In the genomic region with DNA sequence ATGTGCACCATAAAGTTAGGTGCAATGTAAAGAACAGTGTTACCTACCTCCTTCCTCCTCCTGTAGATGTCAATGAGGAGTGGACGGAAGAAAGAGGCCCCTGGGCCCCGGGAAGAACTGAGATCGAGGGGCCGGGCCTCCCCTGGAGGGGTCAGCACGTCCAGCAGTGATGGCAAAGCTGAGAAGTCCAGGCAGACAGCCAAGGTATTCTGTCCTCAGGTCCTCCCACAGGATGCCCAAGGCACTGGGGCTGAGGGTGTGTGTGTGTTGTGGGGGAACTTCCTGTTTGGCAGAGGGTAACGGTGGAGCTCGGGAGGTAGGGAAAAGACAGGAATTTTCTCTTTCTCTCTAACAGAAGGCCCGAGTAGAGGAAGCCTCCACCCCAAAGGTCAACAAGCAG, we compare ENCODE assay signal across 10 cellular contexts. TPM values are rescaled to one million over a fixed set of nuclear protein-coding genes. Genes with fewer than 3 reads are reported as not detected.
DNase-seq lines count a peak whose midpoint lies in the region; ATAC-seq and TF ChIP-seq lines count a peak whose summit lies in the region.
"Had no signal": no experiment of that assay in that cellular context is flagged by ENCODE, and none has a peak within 500 bp of the region (broad histone marks: within the 10 kb centered on the region; RNA-seq: fewer than 3 reads in every experiment).

No MANE protein-coding gene starts in this region.

- H3K9me3 Mint-ChIP-seq in MCF 10A (ENCODE audit: unreplicated experiment) = no peaks in the 10 kb centered on the region
- H3K9me3 Mint-ChIP-seq in central memory CD8-positive, alpha-beta T cell = no peaks in the 10 kb centered on the region
- H3K9me3 Mint-ChIP-seq in mesothelial cell of epicardium = no peaks in the 10 kb centered on the region
- H3K9me3 Mint-ChIP-seq in type B pancreatic cell = no peaks in the 10 kb centered on the region

- H3K27ac Mint-ChIP-seq in MCF 10A (ENCODE audit: low read depth, unreplicated experiment) (peak overlapping the region; percentile 51), mesothelial cell of epicardium (peak overlapping the region; percentile 82), type B pancreatic cell (peak overlapping the region; percentile 80)
- peak overlapping the region; percentile 26 for H3K27ac Mint-ChIP-seq in central memory CD8-positive, alpha-beta T cell (ENCODE audit: low read depth)

- DNase-seq in MCF 10A (ENCODE audit: unreplicated experiment) (no peak), mammary epithelial cell (no peak), mesothelial cell of epicardium (ENCODE audit: low spot score in 2 of 2, unreplicated experiment in 2 of 2) (no peak), type B pancreatic cell (ENCODE audit: extremely low spot score, unreplicated experiment) (no peak), NCI-H2227 treated with DMSO at 0.1 percent for 48 hours (lab: John Stamatoyannopoulos, UW) (no peak), UCSD-AML1 (lab: John Stamatoyannopoulos, UW; ENCODE audit: unreplicated experiment) (no peak), NCI-H1048 (lab: John Stamatoyannopoulos, UW) (no peak)
- DNase-seq in central memory CD8-positive, alpha-beta T cell (ENCODE audit: low spot score in 2 of 2) = no peak
- DNase-seq: activated effector memory CD4-positive, alpha-beta T cell treated with anti-CD3 and anti-CD28 coated beads, Interleukin-2, amount 50 U/mL, for 16 hours; RPMI8226 had no signal

- peaks cover 9% of the 10 kb centered on the region for H3K36me3 ChIP-seq in mammary epithelial cell (ENCODE audit: insufficient read depth, low read length)

- no peak overlapping the region for H3K27ac ChIP-seq in mammary epithelial cell (ENCODE audit: insufficient read depth, low read depth, low read length)

- H3K9me3 ChIP-seq in mammary epithelial cell (replicated peaks; ENCODE audit: insufficient read depth, low read length) = no peaks in the 10 kb centered on the region

- H3K36me3 Mint-ChIP-seq in MCF 10A (ENCODE audit: insufficient read depth, unreplicated experiment) (peaks cover 80% of the 10 kb centered on the region), mesothelial cell of epicardium (peaks cover 14% of the 10 kb centered on the region), type B pancreatic cell (peaks cover 50% of the 10 kb centered on the region)
- H3K36me3 Mint-ChIP-seq in central memory CD8-positive, alpha-beta T cell (ENCODE audit: insufficient read depth) = peaks cover 10% of the 10 kb centered on the region

- no peak overlapping the region for H3K4me3 Mint-ChIP-seq in MCF 10A (ENCODE audit: unreplicated experiment)
- no peak overlapping the region for H3K4me3 Mint-ChIP-seq in central memory CD8-positive, alpha-beta T cell
- no peak overlapping the region for H3K4me3 Mint-ChIP-seq in mesothelial cell of epicardium
- peak overlapping the region; percentile 1 for H3K4me3 Mint-ChIP-seq in type B pancreatic cell

- no peaks in the 10 kb centered on the region for H3K27me3 ChIP-seq in mammary epithelial cell (ENCODE audit: insufficient read depth, low read length)

- H3K4me2 ChIP-seq in mammary epithelial cell (ENCODE audit: insufficient read depth, low read depth, low read length) = no peak overlapping the region

- peaks cover 49% of the 10 kb centered on the region for H3K4me1 ChIP-seq in mammary epithelial cell (ENCODE audit: insufficient read depth, low read length)

- no peak for ATAC-seq in central memory CD8-positive, alpha-beta T cell (replicated peaks; ENCODE audit: extremely low read depth, poor library complexity, severe bottlenecking)

- H3K4me1 Mint-ChIP-seq in MCF 10A (ENCODE audit: insufficient read depth, unreplicated experiment) = peaks cover 54% of the 10 kb centered on the region
- H3K4me1 Mint-ChIP-seq in central memory CD8-positive, alpha-beta T cell = peaks cover 60% of the 10 kb centered on the region
- peaks cover 57% of the 10 kb centered on the region for H3K4me1 Mint-ChIP-seq in mesothelial cell of epicardium
- peaks cover 39% of the 10 kb centered on the region for H3K4me1 Mint-ChIP-seq in type B pancreatic cell (ENCODE audit: unreplicated experiment)

- dilution Hi-C loops in mammary epithelial cell (cut with HindIII; ENCODE audit: low sequenced_read_pairs) = loop anchor here (5.0 kb wide), 1 partner anchor 77 kb away; no protein-coding TSS in a partner anchor

- intact Hi-C loops in MCF 10A (cut with micrococcal nuclease) (no loop called here), mammary epithelial cell (cut with micrococcal nuclease) (no loop called here)

- in situ Hi-C loops in mammary epithelial cell (cut with MboI; ENCODE audit: low sequenced_read_pairs in 2 of 2) = no loop called here

- H2AFZ ChIP-seq in mammary epithelial cell (ENCODE audit: low read depth, low read length) = no peak overlapping the region

- BruUV-seq in MCF 10A (replicated peaks; lab: Mats Ljungman, UMichigan) = no TSS peak
- no TSS peak for BruUV-seq in mammary epithelial cell (replicated peaks; lab: Mats Ljungman, UMichigan)

- H3K79me2 ChIP-seq in mammary epithelial cell (ENCODE audit: insufficient read depth, low read length) = peaks cover 51% of the 10 kb centered on the region

- POLR2A ChIA-PET in MCF 10A (lab: Yijun Ruan, JAX) = interaction anchor here (0.7 to 1.7 kb wide), 5 partner anchors 9 to 81 kb away, joined by 4 to 10 read pairs (median 5); no protein-coding TSS in a partner anchor

- H3K9ac ChIP-seq in mammary epithelial cell (ENCODE audit: insufficient read depth, low read length) = no peak overlapping the region

- CTCF ChIA-PET in MCF 10A (lab: Yijun Ruan, JAX) (interaction anchor here (0.7 to 9.7 kb wide), 5 partner anchors 11 to 61 kb away, joined by 3 to 114 read pairs (median 5); partner anchors contain the start of gene SPSB2), mammary epithelial cell (lab: Charles Lee; ENCODE audit: low non-redundant PET) (no interaction called here)

- H3K4me3 ChIP-seq in mammary epithelial cell (replicated peaks in 1 of 3; ENCODE audit: insufficient read depth in 1 of 3, low read depth in 2 of 3, low read length in 3 of 3) = no peak overlapping the region

- no peaks in the 10 kb centered on the region for H4K20me1 ChIP-seq in mammary epithelial cell (ENCODE audit: insufficient read depth, low read length)

- TF ChIP-seq CTCF in MCF 10A (IDR thresholded peaks at IDR 0.05; ENCODE audit: unreplicated experiment) (no peak), mammary epithelial cell (conservative IDR thresholded peaks at IDR 0.05 in 1 of 2, IDR thresholded peaks at IDR 0.05 in 1 of 2; ENCODE audit: extremely low read depth in 1 of 2, insufficient read depth in 1 of 2, low read depth in 1 of 2, low read length in 2 of 2) (no peak), mesothelial cell of epicardium (IDR thresholded peaks at IDR 0.05; ENCODE audit: unreplicated experiment) (no peak), type B pancreatic cell (conservative IDR thresholded peaks at IDR 0.05) (no peak)

- H3K27me3 Mint-ChIP-seq in MCF 10A (ENCODE audit: insufficient read depth, unreplicated experiment) (no peaks in the 10 kb centered on the region), mesothelial cell of epicardium (ENCODE audit: low read depth) (no peaks in the 10 kb centered on the region), type B pancreatic cell (no peaks in the 10 kb centered on the region)
- no peaks in the 10 kb centered on the region for H3K27me3 Mint-ChIP-seq in central memory CD8-positive, alpha-beta T cell

- WGBS in mammary epithelial cell (ENCODE audit: low coverage, missing lambda C conversion rate) = 25% methylated on average over 7 of the region's 8 CpGs

RNA-seq across cellular contexts. Expression of gene ATN1, which starts 6.4 kb away (rescaled TPM):
- total RNA-seq in MCF 10A (2022) = 83.7 and 84.7 TPM in 2 replicates
- total RNA-seq in mammary epithelial cell = 10 to 100 TPM; 12.2 to 73.5 TPM
- polyA plus RNA-seq in mammary epithelial cell = 10.4 TPM
- 56.5 TPM for polyA minus RNA-seq in mammary epithelial cell
- 193 to 205 TPM (median 195 TPM) in 3 replicates for total RNA-seq in mesothelial cell of epicardium
- total RNA-seq in type B pancreatic cell (ENCODE audit: low replicate concordance) = 131 and 139 TPM in 2 replicates

RNA-seq across cellular contexts. Expression of gene RNU7-1, which starts 9.5 kb away (rescaled TPM):
- total RNA-seq in MCF 10A (2022) (not detected in 2 replicates), mammary epithelial cell (not detected), mesothelial cell of epicardium (not detected in 3 replicates), type B pancreatic cell (ENCODE audit: low replicate concordance) (not detected in 2 replicates)
- not detected for polyA plus RNA-seq in mammary epithelial cell
- polyA minus RNA-seq in mammary epithelial cell = not detected

RNA-seq across cellular contexts. Expression of gene C12orf57, which starts 9.7 kb away (rescaled TPM):
- total RNA-seq in MCF 10A (2022) = 176 and 196 TPM in 2 replicates
- total RNA-seq in mammary epithelial cell = 10 to 100 TPM; 31.3 to 61.3 TPM
- 128 TPM for polyA plus RNA-seq in mammary epithelial cell
- 27.8 TPM for polyA minus RNA-seq in mammary epithelial cell
- total RNA-seq in mesothelial cell of epicardium = 203 to 215 TPM (median 204 TPM) in 3 replicates
- total RNA-seq in type B pancreatic cell (ENCODE audit: low replicate concordance) = 220 and 275 TPM in 2 replicates

RNA-seq across cellular contexts. Expression of gene PTPN6, which starts 17.0 kb away (rescaled TPM):
- total RNA-seq in MCF 10A (2022) = 10.3 and 13.2 TPM in 2 replicates
- total RNA-seq in mammary epithelial cell = 10 to 100 TPM; 13.0 to 27.0 TPM
- 16.4 TPM for polyA plus RNA-seq in mammary epithelial cell
- 8.0 TPM for polyA minus RNA-seq in mammary epithelial cell
- total RNA-seq in mesothelial cell of epicardium = 21.6 to 26.2 TPM (median 23.6 TPM) in 3 replicates
- total RNA-seq in type B pancreatic cell (ENCODE audit: low replicate concordance) = 15.6 and 61.0 TPM in 2 replicates

RNA-seq across cellular contexts. Expression of gene ENO2, which starts 19.7 kb away (rescaled TPM):
- total RNA-seq in MCF 10A (2022) (0.30 and 2.1 TPM in 2 replicates), mammary epithelial cell (1 to 10 TPM; 1.7 to 7.5 TPM), mesothelial cell of epicardium (30.2 to 30.7 TPM (median 30.2 TPM) in 3 replicates), type B pancreatic cell (ENCODE audit: low replicate concordance) (32.2 and 33.1 TPM in 2 replicates)
- polyA plus RNA-seq in mammary epithelial cell = 8.3 TPM
- 62.6 TPM for polyA minus RNA-seq in mammary epithelial cell

Comparison
In these comparisons a context has a peak if more than half of its experiments do, and no peak if none do; other contexts are left out.
1. H3K27ac Mint-ChIP-seq: peak in every context shown above with its lines; median percentile 82 in mesothelial cell of epicardium; 80 in type B pancreatic cell; 51 in MCF 10A; 26 in central memory CD8-positive, alpha-beta T cell.